ENCODE assay signal across 14 cellular contexts in the genomic region with DNA sequence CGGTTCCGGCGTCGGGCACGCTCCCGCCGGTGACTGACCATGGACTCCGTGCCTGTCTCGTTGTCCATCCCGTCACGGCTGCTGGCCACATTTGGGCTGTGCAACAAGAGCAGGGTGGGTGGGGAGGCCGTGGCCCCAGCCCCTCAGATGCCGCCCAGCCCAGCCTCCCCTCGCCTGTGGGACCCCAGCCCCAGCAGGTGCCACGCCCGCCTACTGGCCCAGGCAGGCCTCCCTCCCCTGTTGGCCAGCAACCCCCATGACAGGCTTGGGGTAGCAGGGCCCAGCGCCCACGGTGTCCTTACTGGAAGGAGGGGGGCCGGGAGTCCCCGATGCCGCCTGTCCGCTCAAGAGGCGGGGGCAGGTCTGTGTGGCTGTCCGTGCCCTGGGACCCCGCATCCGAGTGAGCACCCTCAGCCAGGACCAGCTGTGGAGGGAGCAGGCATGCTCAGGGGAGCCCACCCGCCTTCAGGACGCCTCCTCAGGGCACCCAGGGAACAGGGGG.
"Had no signal": no experiment of that assay in that cellular context is flagged by ENCODE, and none has a peak within 500 bp of the region (broad histone marks: within the 10 kb centered on the region; RNA-seq: fewer than 3 reads in every experiment).

No MANE protein-coding gene starts in this region.

- DNase-seq: cortex of kidney; dorsolateral prefrontal cortex; effector CD8-positive, alpha-beta T cell; heart left ventricle; hypothalamus; kidney glomerular epithelial cell; naive thymus-derived CD8-positive, alpha-beta T cell; posterior cingulate gyrus; stimulated activated CD4-positive, alpha-beta T cell treated with anti-CD3 and anti-CD28 coated beads, Interleukin-2, amount 100 ng/mL, for 48 hours; transverse colon had no signal

- H3K27ac ChIP-seq: dorsolateral prefrontal cortex, heart left ventricle, thoracic aorta, transverse colon had no signal

- ATAC-seq: esophagus mucosa; heart left ventricle; naive thymus-derived CD8-positive, alpha-beta T cell; right cardiac atrium had no signal

- H3K9me3 ChIP-seq: heart left ventricle, thoracic aorta, transverse colon had no signal

- H3K27me3 ChIP-seq: dorsolateral prefrontal cortex, heart left ventricle, transverse colon had no signal

- H3K4me3 ChIP-seq: dorsolateral prefrontal cortex, heart left ventricle, smooth muscle cell, thoracic aorta, transverse colon had no signal

- H3K4me2 ChIP-seq: smooth muscle cell had no signal
